1 cellular context compared by ENCODE assay signal in the genomic region with DNA sequence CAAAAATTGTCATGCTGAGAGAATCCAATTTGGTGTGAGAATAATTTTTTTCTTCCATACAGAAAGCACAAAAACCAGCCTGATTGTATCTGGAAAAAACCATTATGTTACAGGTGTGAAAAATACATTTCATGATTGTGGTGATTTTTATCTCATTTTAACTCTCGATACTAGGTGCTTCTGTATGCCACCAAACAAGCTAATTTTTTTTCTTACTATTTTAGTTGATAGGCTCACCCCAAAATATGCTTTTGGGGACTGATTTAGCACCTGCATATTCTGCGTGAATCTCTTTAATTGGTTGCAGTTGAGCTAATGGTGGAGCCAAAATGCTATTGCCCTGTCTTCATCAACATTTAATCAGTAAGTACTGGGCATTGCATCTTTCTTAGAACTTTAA.
TF ChIP-seq lines count a peak whose summit lies in the region.

No MANE protein-coding gene starts in this region.

TF ChIP-seq in WTC11, 78 proteins besides CTCF, POLR2A, EP300 and RAD21 (continued from another document):
- TF ChIP-seq, protein P1, sequence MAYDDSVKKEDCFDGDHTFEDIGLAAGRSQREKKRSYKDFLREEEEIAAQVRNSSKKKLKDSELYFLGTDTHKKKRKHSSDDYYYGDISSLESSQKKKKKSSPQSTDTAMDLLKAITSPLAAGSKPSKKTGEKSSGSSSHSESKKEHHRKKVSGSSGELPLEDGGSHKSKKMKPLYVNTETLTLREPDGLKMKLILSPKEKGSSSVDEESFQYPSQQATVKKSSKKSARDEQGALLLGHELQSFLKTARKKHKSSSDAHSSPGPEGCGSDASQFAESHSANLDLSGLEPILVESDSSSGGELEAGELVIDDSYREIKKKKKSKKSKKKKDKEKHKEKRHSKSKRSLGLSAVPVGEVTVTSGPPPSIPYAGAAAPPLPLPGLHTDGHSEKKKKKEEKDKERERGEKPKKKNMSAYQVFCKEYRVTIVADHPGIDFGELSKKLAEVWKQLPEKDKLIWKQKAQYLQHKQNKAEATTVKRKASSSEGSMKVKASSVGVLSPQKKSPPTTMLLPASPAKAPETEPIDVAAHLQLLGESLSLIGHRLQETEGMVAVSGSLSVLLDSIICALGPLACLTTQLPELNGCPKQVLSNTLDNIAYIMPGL (CRISPR knock-in tag; IDR thresholded peaks at IDR 0.05): no peak
- TF ChIP-seq NFATC4 (CRISPR knock-in tag; IDR thresholded peaks at IDR 0.05): no peak
